Comparison of ENCODE assay signal across 1 cellular context in the genomic region with DNA sequence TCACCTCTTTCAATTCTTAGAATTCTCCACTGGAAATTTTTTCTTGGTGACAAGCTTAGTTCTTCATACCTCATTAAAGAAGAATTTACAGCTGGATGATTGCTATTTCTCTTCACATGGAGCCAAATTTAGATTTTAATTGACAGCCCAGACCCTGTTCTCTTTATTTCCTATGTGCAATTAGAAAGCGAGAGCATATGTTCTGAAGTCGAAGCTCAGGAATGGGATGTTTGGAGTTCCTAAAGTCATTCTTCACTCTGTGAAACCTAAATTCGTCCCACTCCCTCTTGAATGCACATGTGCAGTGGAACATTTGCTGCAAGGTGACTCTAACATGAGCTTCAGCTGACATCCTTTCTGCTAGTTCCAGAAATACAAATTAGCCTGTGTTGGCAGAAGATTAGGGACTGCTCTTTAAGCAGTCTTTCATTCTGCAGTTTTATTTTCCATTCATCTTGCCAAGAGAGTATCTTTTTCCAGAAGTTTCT.
TF ChIP-seq lines count a peak whose summit lies in the region.

No MANE protein-coding gene starts in this region.

TF ChIP-seq in A549, 52 proteins besides CTCF, POLR2A, EP300 and RAD21 (continued from another document):
- TF ChIP-seq, protein P1, sequence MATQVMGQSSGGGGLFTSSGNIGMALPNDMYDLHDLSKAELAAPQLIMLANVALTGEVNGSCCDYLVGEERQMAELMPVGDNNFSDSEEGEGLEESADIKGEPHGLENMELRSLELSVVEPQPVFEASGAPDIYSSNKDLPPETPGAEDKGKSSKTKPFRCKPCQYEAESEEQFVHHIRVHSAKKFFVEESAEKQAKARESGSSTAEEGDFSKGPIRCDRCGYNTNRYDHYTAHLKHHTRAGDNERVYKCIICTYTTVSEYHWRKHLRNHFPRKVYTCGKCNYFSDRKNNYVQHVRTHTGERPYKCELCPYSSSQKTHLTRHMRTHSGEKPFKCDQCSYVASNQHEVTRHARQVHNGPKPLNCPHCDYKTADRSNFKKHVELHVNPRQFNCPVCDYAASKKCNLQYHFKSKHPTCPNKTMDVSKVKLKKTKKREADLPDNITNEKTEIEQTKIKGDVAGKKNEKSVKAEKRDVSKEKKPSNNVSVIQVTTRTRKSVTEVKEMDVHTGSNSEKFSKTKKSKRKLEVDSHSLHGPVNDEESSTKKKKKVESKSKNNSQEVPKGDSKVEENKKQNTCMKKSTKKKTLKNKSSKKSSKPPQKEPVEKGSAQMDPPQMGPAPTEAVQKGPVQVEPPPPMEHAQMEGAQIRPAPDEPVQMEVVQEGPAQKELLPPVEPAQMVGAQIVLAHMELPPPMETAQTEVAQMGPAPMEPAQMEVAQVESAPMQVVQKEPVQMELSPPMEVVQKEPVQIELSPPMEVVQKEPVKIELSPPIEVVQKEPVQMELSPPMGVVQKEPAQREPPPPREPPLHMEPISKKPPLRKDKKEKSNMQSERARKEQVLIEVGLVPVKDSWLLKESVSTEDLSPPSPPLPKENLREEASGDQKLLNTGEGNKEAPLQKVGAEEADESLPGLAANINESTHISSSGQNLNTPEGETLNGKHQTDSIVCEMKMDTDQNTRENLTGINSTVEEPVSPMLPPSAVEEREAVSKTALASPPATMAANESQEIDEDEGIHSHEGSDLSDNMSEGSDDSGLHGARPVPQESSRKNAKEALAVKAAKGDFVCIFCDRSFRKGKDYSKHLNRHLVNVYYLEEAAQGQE (IDR thresholded peaks at IDR 0.05), result no peak
- no peak for TF ChIP-seq GATA3 (IDR thresholded peaks at IDR 0.05; ENCODE audit: borderline replicate concordance)
- no peak for TF ChIP-seq NPAS2 (CRISPR knock-in tag; IDR thresholded peaks at IDR 0.05; ENCODE audit: borderline replicate concordance)
- no peak for TF ChIP-seq MYC (IDR thresholded peaks at IDR 0.05; ENCODE audit: borderline replicate concordance, low read length)
- TF ChIP-seq JUN (IDR thresholded peaks at IDR 0.05), result no peak
- no peak for TF ChIP-seq JUNB (IDR thresholded peaks at IDR 0.05)
